In the genomic region with DNA sequence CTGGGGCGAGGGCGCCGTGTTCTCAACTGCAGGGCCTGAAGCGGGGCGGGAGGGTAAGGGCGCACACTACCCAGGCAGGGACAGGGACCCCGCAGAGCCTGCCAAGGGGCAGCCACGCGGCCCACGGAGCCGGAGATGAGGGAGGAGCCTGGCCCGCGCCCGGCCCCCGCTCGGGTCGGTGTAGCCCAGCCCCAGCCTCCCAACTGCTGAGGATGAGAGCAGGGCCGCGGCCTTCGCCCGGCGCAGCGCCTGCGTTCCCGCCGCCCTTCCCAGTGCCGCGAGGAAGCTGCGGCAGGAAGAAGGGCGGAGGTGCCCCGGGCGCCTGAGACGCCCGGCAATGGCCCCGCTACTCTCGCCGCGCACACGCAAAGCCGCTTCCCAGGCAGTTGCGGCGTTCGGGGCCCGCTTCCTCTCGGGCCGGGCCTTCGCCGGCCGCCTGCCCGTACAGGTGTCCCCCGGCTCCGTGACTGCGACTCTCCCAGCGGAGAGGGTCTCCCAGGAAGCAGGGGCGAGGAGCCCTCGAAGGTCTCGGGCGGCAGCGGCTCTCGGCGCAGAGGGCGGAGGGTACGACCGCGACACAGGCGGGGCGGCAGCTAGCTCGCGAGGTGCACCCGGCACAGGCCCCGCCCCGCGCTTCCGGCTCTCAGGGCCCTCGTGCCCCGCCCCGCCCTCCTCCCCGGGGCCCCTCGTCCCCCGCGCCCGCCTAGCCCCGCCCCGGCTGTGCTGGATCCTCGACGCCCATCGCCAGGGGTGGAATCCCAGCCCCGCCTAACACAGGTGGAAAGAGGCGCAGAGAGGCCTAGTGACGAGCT, we compare ENCODE assay signal across 2 cellular contexts.
TF ChIP-seq lines count a peak whose summit lies in the region.

No MANE protein-coding gene starts in this region.

TF ChIP-seq in GM23338, 12 proteins besides CTCF, POLR2A, EP300 and RAD21 (continued from another document):
- no peak for TF ChIP-seq CREB1 (CRISPR knock-in tag; IDR thresholded peaks at IDR 0.05; ENCODE audit: low read depth)
- no peak for TF ChIP-seq ZNF331 (CRISPR knock-in tag; IDR thresholded peaks at IDR 0.05; ENCODE audit: low read depth)

TF ChIP-seq in neural cell, 6 proteins besides CTCF, POLR2A, EP300 and RAD21 (continued from another document):
- TF ChIP-seq MXI1 (conservative IDR thresholded peaks at IDR 0.05; ENCODE audit: poor library complexity, severe bottlenecking): peak; percentile 27
- no peak for TF ChIP-seq SMC3 (conservative IDR thresholded peaks at IDR 0.05; ENCODE audit: poor library complexity)
- TF ChIP-seq TAF1 (IDR thresholded peaks at IDR 0.05; ENCODE audit: low read depth): no peak
- TF ChIP-seq POLR2AphosphoS5 (IDR thresholded peaks at IDR 0.05): no peak
